ENCODE assay signal across 18 cellular contexts in genomic region chr20:6705920-6706500, GRCh38.
"Had no signal": no experiment of that assay in that cellular context is flagged by ENCODE, and none has a peak within 500 bp of the region (broad histone marks: within the 10 kb centered on the region; RNA-seq: fewer than 3 reads in every experiment).

No MANE protein-coding gene starts in this region.

- DNase-seq: activated CD4-positive, alpha-beta T cell treated with anti-CD3 and anti-CD28 coated beads, Interleukin-2, amount 50 U/mL, for 1 hour; activated effector memory CD4-positive, alpha-beta T cell treated with anti-CD3 and anti-CD28 coated beads, Interleukin-2, amount 50 U/mL, for 16 hours; activated T-cell treated with anti-CD3 and anti-CD28 coated beads, Interleukin-2, amount 50 U/mL, for 72 hours; adrenal gland; effector memory CD4-positive, alpha-beta T cell; esophagus squamous epithelium; left cardiac atrium; lower lobe of right lung; midbrain; nephron progenitor cell; nucleus accumbens; stimulated activated CD4-positive, alpha-beta T cell treated with anti-CD3 and anti-CD28 coated beads, Interleukin-15, amount 100 ng/mL, for 24 hours; stimulated activated CD4-positive, alpha-beta T cell treated with anti-CD3 and anti-CD28 coated beads, Interleukin-2, amount 100 ng/mL, for 48 hours; T-helper 1 cell; T-helper 9 cell; testis had no signal

- H3K27me3 ChIP-seq: adrenal gland, esophagus squamous epithelium, testis had no signal

- H3K4me3 ChIP-seq: adrenal gland, esophagus squamous epithelium, lower lobe of right lung, testis had no signal

- H3K4me1 ChIP-seq: adrenal gland, testis had no signal

- H3K27ac ChIP-seq: testis had no signal

- ATAC-seq: activated CD4-positive, CD25-positive, alpha-beta regulatory T cell treated with anti-CD3 and anti-CD28 coated beads, Interleukin-2, amount 50 U/mL, for 24 hours; activated naive CD4-positive, alpha-beta T cell treated with anti-CD3 and anti-CD28 coated beads, Interleukin-2, amount 50 U/mL, for 72 hours; activated T-cell treated with anti-CD3 and anti-CD28 coated beads, Interleukin-2, amount 50 U/mL, for 72 hours; left cardiac atrium; lower lobe of right lung had no signal

- H3K36me3 ChIP-seq: adrenal gland, esophagus squamous epithelium, lower lobe of right lung had no signal

- H3K9me3 ChIP-seq: adrenal gland, esophagus squamous epithelium, lower lobe of right lung, testis had no signal
